ENCODE assay signal across 8 cellular contexts in genomic region chr14:96362965-96363750, GRCh38. TPM values are rescaled to one million over a fixed set of nuclear protein-coding genes. Genes with fewer than 3 reads are reported as not detected.
DNase-seq lines count a peak whose midpoint lies in the region; ATAC-seq and FAIRE-seq lines count a peak whose summit lies in the region.

Gene ATG2B (minus strand): TSS chr14:96363341. CDS start chr14:96362976, 365 bp downstream.
Gene GSKIP (plus strand): TSS chr14:96363526. CDS start chr14:96382248, 18,722 bp downstream.

- H3K36me3 ChIP-seq in NT2/D1 (ENCODE audit: insufficient read depth, insufficient read length, low read length): no peaks in the 10 kb centered on the region
- no peaks in the 10 kb centered on the region for H3K36me3 ChIP-seq in endocrine pancreas (ENCODE audit: control insufficient read depth, insufficient read depth, low read length)

- H3K27me3 ChIP-seq in NT2/D1 (ENCODE audit: insufficient read depth, insufficient read length): no peaks in the 10 kb centered on the region
- no peaks in the 10 kb centered on the region for H3K27me3 ChIP-seq in endocrine pancreas (ENCODE audit: control insufficient read depth, insufficient read depth, low read length)

- H3K4me1 ChIP-seq in NT2/D1 (ENCODE audit: insufficient read depth, insufficient read length): no peaks in the 10 kb centered on the region
- H3K4me1 ChIP-seq in endocrine pancreas (ENCODE audit: control insufficient read depth, insufficient read depth, low read length): peaks cover 12% of the 10 kb centered on the region

- peak; percentile 79 for DNase-seq in COLO829 (ENCODE audit: low spot score)
- peak; percentile 82 for DNase-seq in HTR-8/SVneo (ENCODE audit: insufficient read length, low spot score)
- peak; percentile 86 for DNase-seq in NT2/D1 (ENCODE audit: low read depth, low spot score)
- peak; percentile 97 for DNase-seq in activated CD8-positive, alpha-beta memory T cell treated with anti-CD3 and anti-CD28 coated beads, Interleukin-2, amount 10 ng/mL, durations not matched to agents 7 days and 5 days
- peak; percentile 99 for DNase-seq in mesenteric fat pad (ENCODE audit: low spot score)
- peak; percentile 96 for DNase-seq in stimulated activated CD8-positive, alpha-beta memory T cell treated with anti-CD3 and anti-CD28 coated beads, Interleukin-15, amount 100 ng/mL, for 1 hour (ENCODE audit: low read depth)

- FAIRE-seq in HTR-8/SVneo (lab: Jason Lieb, UNC): peak; percentile 94

- CTCF ChIA-PET in activated CD8-positive, alpha-beta memory T cell treated with anti-CD3 and anti-CD28 coated beads, Interleukin-2, amount 10 ng/mL, durations not matched to agents 7 days and 5 days (lab: Charles Lee): interaction anchor here (1.1 kb wide), 1 partner anchor 28 kb away, joined by 3 read pairs; no protein-coding TSS in a partner anchor

- H3K36me3 Mint-ChIP-seq in activated CD8-positive, alpha-beta memory T cell treated with anti-CD3 and anti-CD28 coated beads, Interleukin-2, amount 10 ng/mL, durations not matched to agents 7 days and 5 days: peaks cover 5% of the 10 kb centered on the region

- H3K27me3 Mint-ChIP-seq in activated CD8-positive, alpha-beta memory T cell treated with anti-CD3 and anti-CD28 coated beads, Interleukin-2, amount 10 ng/mL, durations not matched to agents 7 days and 5 days: no peaks in the 10 kb centered on the region

- H3K9ac ChIP-seq in NT2/D1 (ENCODE audit: insufficient read length, low read depth) (peak within 1 kb of the TSS; percentile 90), endocrine pancreas (ENCODE audit: control insufficient read depth, insufficient read depth, low read length) (peak within 1 kb of the TSS; percentile 89)

- H3K4me3 ChIP-seq in NT2/D1 (ENCODE audit: insufficient read length, low read depth) (peak within 1 kb of the TSS; percentile 79), endocrine pancreas (ENCODE audit: control insufficient read depth, insufficient read depth, low read length) (peak within 1 kb of the TSS; percentile 78)

- ATAC-seq in GM21367 (IDR thresholded peaks at IDR 0.05; ENCODE audit: unreplicated experiment): peak; percentile 73
- ATAC-seq in activated CD8-positive, alpha-beta memory T cell treated with anti-CD3 and anti-CD28 coated beads, Interleukin-2, amount 10 ng/mL, durations not matched to agents 7 days and 5 days: peak; percentile 81

- H3K9me3 Mint-ChIP-seq in activated CD8-positive, alpha-beta memory T cell treated with anti-CD3 and anti-CD28 coated beads, Interleukin-2, amount 10 ng/mL, durations not matched to agents 7 days and 5 days (ENCODE audit: low read depth): no peaks in the 10 kb centered on the region

- no peaks in the 10 kb centered on the region for H3K9me3 ChIP-seq in NT2/D1 (ENCODE audit: insufficient read depth, low read length)
- H3K9me3 ChIP-seq in endocrine pancreas (ENCODE audit: control insufficient read depth, low read length): no peaks in the 10 kb centered on the region

- peak within 1 kb of the TSS; percentile 86 for H3K27ac Mint-ChIP-seq in activated CD8-positive, alpha-beta memory T cell treated with anti-CD3 and anti-CD28 coated beads, Interleukin-2, amount 10 ng/mL, durations not matched to agents 7 days and 5 days

- H3K4me3 Mint-ChIP-seq in activated CD8-positive, alpha-beta memory T cell treated with anti-CD3 and anti-CD28 coated beads, Interleukin-2, amount 10 ng/mL, durations not matched to agents 7 days and 5 days: peak within 1 kb of the TSS; percentile 80

- H3K4me1 Mint-ChIP-seq in activated CD8-positive, alpha-beta memory T cell treated with anti-CD3 and anti-CD28 coated beads, Interleukin-2, amount 10 ng/mL, durations not matched to agents 7 days and 5 days: peaks cover 39% of the 10 kb centered on the region

RNA-seq across cellular contexts. Expression of gene ATG2B, which starts in this region (rescaled TPM):
- 10 to 100 TPM; 14.7 to 15.4 TPM for total RNA-seq in activated CD8-positive, alpha-beta memory T cell treated with anti-CD3 and anti-CD28 coated beads, Interleukin-2, amount 10 ng/mL, durations not matched to agents 7 days and 5 days
- 21.3 TPM for total RNA-seq in mesenteric fat pad

RNA-seq across cellular contexts. Expression of gene GSKIP, which starts in this region (rescaled TPM):
- 10 to 100 TPM; 15.0 to 26.0 TPM for total RNA-seq in activated CD8-positive, alpha-beta memory T cell treated with anti-CD3 and anti-CD28 coated beads, Interleukin-2, amount 10 ng/mL, durations not matched to agents 7 days and 5 days
- total RNA-seq in mesenteric fat pad: 16.4 TPM

Comparison
In these comparisons a context has a peak if more than half of its experiments do, and no peak if none do; other contexts are left out.
1. Peak in every context shown above with its lines: DNase-seq, ATAC-seq and H3K4me3 ChIP-seq.